ENCODE assay signal across 27 cellular contexts in the genomic region with DNA sequence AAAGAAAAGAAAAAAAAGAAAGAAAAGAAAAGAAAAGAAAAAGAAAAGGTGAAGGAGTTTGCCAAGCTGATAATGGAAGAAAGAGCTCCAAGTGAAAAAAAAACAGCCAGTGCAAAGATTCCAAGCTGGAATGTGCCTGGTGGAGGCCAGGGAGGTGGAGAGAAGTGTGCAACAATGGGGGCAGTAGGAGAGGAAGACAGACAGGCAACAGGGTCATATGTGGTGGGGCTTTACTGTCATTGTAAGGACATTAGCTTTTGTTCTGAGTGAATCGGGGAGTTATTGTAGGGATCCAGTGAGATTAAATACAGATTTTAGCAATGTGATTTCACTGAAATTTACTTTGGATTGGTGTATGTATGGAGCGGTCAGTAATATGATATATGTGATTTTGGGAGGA. TPM values are rescaled to one million over a fixed set of nuclear protein-coding genes. Genes with fewer than 3 reads are reported as not detected.
DNase-seq lines count a peak whose midpoint lies in the region; ATAC-seq, FAIRE-seq and TF ChIP-seq lines count a peak whose summit lies in the region.
"Had no signal": no experiment of that assay in that cellular context is flagged by ENCODE, and none has a peak within 500 bp of the region (broad histone marks: within the 10 kb centered on the region; RNA-seq: fewer than 3 reads in every experiment).

No MANE protein-coding gene starts in this region.

- 0% methylated on average over 2 of the region's 2 CpGs for WGBS in K562 (ENCODE audit: insufficient coverage, low coverage, missing lambda C conversion rate)
- 83 to 90% (median 86%) methylated on average over 2 of the region's 2 CpGs for WGBS in heart left ventricle, 4 donors

- H3K9me3 Mint-ChIP-seq in activated T-cell treated with anti-CD3 and anti-CD28 coated beads, Interleukin-2, amount 50 U/mL, for 72 hours, result no peaks in the 10 kb centered on the region
- no peaks in the 10 kb centered on the region for H3K9me3 Mint-ChIP-seq in GM23338
- H3K9me3 Mint-ChIP-seq in endothelial cell (ENCODE audit: unreplicated experiment), result no peaks in the 10 kb centered on the region
- H3K9me3 Mint-ChIP-seq: CD4-positive, alpha-beta memory T cell; CD8-positive, alpha-beta memory T cell had no signal

- peak overlapping the region; percentile 58 for H3K27ac Mint-ChIP-seq in activated T-cell treated with anti-CD3 and anti-CD28 coated beads, Interleukin-2, amount 50 U/mL, for 72 hours
- H3K27ac Mint-ChIP-seq in GM23338, result no peak overlapping the region
- no peak overlapping the region for H3K27ac Mint-ChIP-seq in endothelial cell (ENCODE audit: unreplicated experiment)
- H3K27ac Mint-ChIP-seq: CD14-positive monocyte; CD4-positive, alpha-beta memory T cell; CD4-positive, CD25-positive, alpha-beta regulatory T cell; CD8-positive, alpha-beta memory T cell had no signal

- H3K27ac ChIP-seq in GM23338 (ENCODE audit: low read depth) (no peak overlapping the region), K562 (ENCODE audit: extremely low read depth, low read depth, low read length) (no peak overlapping the region), heart left ventricle (no peak overlapping the region)
- H3K27ac ChIP-seq: BLaER1 had no signal

- TF ChIP-seq POLR2A in K562 (conservative IDR thresholded peaks at IDR 0.05) (no peak), heart left ventricle (IDR thresholded peaks at IDR 0.05) (no peak)

- in situ Hi-C loops in K562 (cut with MboI), result no loop called here

- TF ChIP-seq CTCF in GM23338 (conservative IDR thresholded peaks at IDR 0.05; ENCODE audit: low read depth in 2 of 2) (no peak), K562 (IDR thresholded peaks at IDR 0.05 in 2 of 3, conservative IDR thresholded peaks at IDR 0.05 in 1 of 3; ENCODE audit: insufficient read depth in 2 of 3, low read depth in 1 of 3, low read length in 3 of 3) (no peak), heart left ventricle (IDR thresholded peaks at IDR 0.05) (no peak), endothelial cell (IDR thresholded peaks at IDR 0.05; ENCODE audit: unreplicated experiment) (no peak)

- TF ChIP-seq EP300 in K562 (IDR thresholded peaks at IDR 0.05; ENCODE audit: low read length), result no peak

- intact Hi-C loops in K562 (cut with micrococcal nuclease), result no loop called here
- intact Hi-C loops in heart left ventricle (cut with DNase I), result no loop called here

- peaks cover 11% of the 10 kb centered on the region for H3K4me1 Mint-ChIP-seq in activated T-cell treated with anti-CD3 and anti-CD28 coated beads, Interleukin-2, amount 50 U/mL, for 72 hours (ENCODE audit: low read depth)
- H3K4me1 Mint-ChIP-seq in GM23338 (peaks cover 29% of the 10 kb centered on the region), endothelial cell (ENCODE audit: unreplicated experiment) (peaks cover 24% of the 10 kb centered on the region)

- no peak for ATAC-seq in activated T-cell treated with anti-CD3 and anti-CD28 coated beads, Interleukin-2, amount 50 U/mL, for 72 hours (replicated peaks in 1 of 2)
- ATAC-seq in GM23338 (no peak), K562 (no peak), heart left ventricle (no peak)
- ATAC-seq: GM12878 had no signal

- H3K4me2 ChIP-seq in GM23338 (no peak overlapping the region), K562 (ENCODE audit: insufficient read depth, low read length) (no peak overlapping the region)
- H3K4me2 ChIP-seq: BLaER1 had no signal

- BruUV-seq in K562 (replicated peaks; lab: Mats Ljungman, UMichigan), result no TSS peak

- no peak for FAIRE-seq in K562 (lab: Jason Lieb, UNC)
- FAIRE-seq: A204.1, D721Med, GM12878, GM12892, GM18507 had no signal

- no peaks in the 10 kb centered on the region; the same call in 1 of the 2 replicates for H3K9me2 ChIP-seq in GM23338 (ENCODE audit: insufficient read depth)

- H4K20me1 ChIP-seq in GM23338 (replicated peaks; ENCODE audit: insufficient read depth), result no peaks in the 10 kb centered on the region
- H4K20me1 ChIP-seq in K562 (replicated peaks; ENCODE audit: control insufficient read depth, insufficient read depth, low read length), result no peaks in the 10 kb centered on the region
- H4K20me1 ChIP-seq: BLaER1 had no signal

- H2AFZ ChIP-seq in GM23338, result 0 out of 2 replicates have a peak overlapping the region, but pooled peaks have one; percentile 40
- H2AFZ ChIP-seq in K562 (ENCODE audit: low read depth, low read length), result no peak overlapping the region

- H3K36me3 ChIP-seq in GM23338 (ENCODE audit: insufficient read depth) (no peaks in the 10 kb centered on the region), K562 (ENCODE audit: control insufficient read depth, insufficient read depth, low read length) (no peaks in the 10 kb centered on the region), heart left ventricle (no peaks in the 10 kb centered on the region)
- H3K36me3 ChIP-seq: BE2C, BLaER1 had no signal

- H3K27me3 Mint-ChIP-seq in activated T-cell treated with anti-CD3 and anti-CD28 coated beads, Interleukin-2, amount 50 U/mL, for 72 hours (ENCODE audit: low read depth), result no peaks in the 10 kb centered on the region
- no peaks in the 10 kb centered on the region for H3K27me3 Mint-ChIP-seq in GM23338 (ENCODE audit: insufficient read depth, low read depth, poor library complexity)
- H3K27me3 Mint-ChIP-seq in endothelial cell (ENCODE audit: unreplicated experiment), result no peaks in the 10 kb centered on the region
- H3K27me3 Mint-ChIP-seq: CD4-positive, alpha-beta memory T cell; CD8-positive, alpha-beta memory T cell had no signal

- H3K27me3 ChIP-seq in GM23338 (ENCODE audit: insufficient read depth) (no peaks in the 10 kb centered on the region), K562 (ENCODE audit: control insufficient read depth in 2 of 2, insufficient read depth in 2 of 2, low read length in 2 of 2) (peaks cover 0 to 6% of the 10 kb centered on the region in 2 experiments; a peak in 3 of 5 replicates), heart left ventricle (no peaks in the 10 kb centered on the region)
- H3K27me3 ChIP-seq: BE2C, BLaER1 had no signal

- peaks cover 15% of the 10 kb centered on the region for H3K4me1 ChIP-seq in GM23338 (ENCODE audit: insufficient read depth)
- no peaks in the 10 kb centered on the region for H3K4me1 ChIP-seq in K562 (replicated peaks in 1 of 2; ENCODE audit: control insufficient read depth in 2 of 2, insufficient read depth in 2 of 2, low read length in 2 of 2)
- H3K4me1 ChIP-seq in heart left ventricle, result peaks cover 0 to 18% (median 7%) of the 10 kb centered on the region in 12 donors
- H3K4me1 ChIP-seq: BE2C had no signal

- no peak overlapping the region for H3K4me3 Mint-ChIP-seq in activated T-cell treated with anti-CD3 and anti-CD28 coated beads, Interleukin-2, amount 50 U/mL, for 72 hours
- H3K4me3 Mint-ChIP-seq in GM23338 (no peak overlapping the region), endothelial cell (ENCODE audit: unreplicated experiment) (no peak overlapping the region)
- H3K4me3 Mint-ChIP-seq: CD14-positive monocyte; CD4-positive, alpha-beta memory T cell; CD4-positive, CD25-positive, alpha-beta regulatory T cell; CD8-positive, alpha-beta memory T cell had no signal

- H3K79me2 ChIP-seq in GM23338 (replicated peaks; ENCODE audit: insufficient read depth), result no peaks in the 10 kb centered on the region
- H3K79me2 ChIP-seq in K562 (ENCODE audit: control insufficient read depth, insufficient read depth, low read length), result no peaks in the 10 kb centered on the region

- TF ChIP-seq RAD21 in K562 (CRISPR knock-in tag; conservative IDR thresholded peaks at IDR 0.05 in 1 of 2, IDR thresholded peaks at IDR 0.05 in 1 of 2), result no peak

- no peak overlapping the region for H3K4me3 ChIP-seq in GM23338
- no peak overlapping the region for H3K4me3 ChIP-seq in K562
- no peak overlapping the region for H3K4me3 ChIP-seq in heart left ventricle
- H3K4me3 ChIP-seq: BLaER1, GM12878 had no signal

- H3K9me3 ChIP-seq in K562 (replicated peaks; ENCODE audit: control insufficient read depth, insufficient read depth, low read depth, low read length), result no peaks in the 10 kb centered on the region
- no peaks in the 10 kb centered on the region for H3K9me3 ChIP-seq in heart left ventricle
- H3K9me3 ChIP-seq: BE2C, BLaER1 had no signal

- no peaks in the 10 kb centered on the region for H3F3A ChIP-seq in GM23338 (replicated peaks; ENCODE audit: low read depth)

- DNase-seq in activated T-cell treated with anti-CD3 and anti-CD28 coated beads, Interleukin-2, amount 50 U/mL, for 72 hours, result no peak
- DNase-seq in activated T-cell treated with anti-CD3 and anti-CD28 coated beads, Interleukin-2, amount 50 U/mL, for 48 hours, result no peak
- DNase-seq in GM23338 (ENCODE audit: low spot score), result no peak
- no peak for DNase-seq in K562 (ENCODE audit: extremely low read depth in 1 of 4, low spot score in 3 of 4)
- no peak for DNase-seq in DMS153 (lab: John Stamatoyannopoulos, UW)
- DNase-seq in heart left ventricle, result no peak
- no peak for DNase-seq in endothelial cell (ENCODE audit: low spot score)
- DNase-seq: 8988T; ACHN; BE2C; C1 segment of cervical spinal cord; Calu3; CD4-positive, alpha-beta memory T cell; CD4-positive, CD25-positive, alpha-beta regulatory T cell; CD8-positive, alpha-beta memory T cell; COR-L47; DMS79; DND-41; EL; GDM1 had no signal

- H3K36me3 Mint-ChIP-seq in activated T-cell treated with anti-CD3 and anti-CD28 coated beads, Interleukin-2, amount 50 U/mL, for 72 hours (ENCODE audit: insufficient read depth in 2 of 2), result no peaks in the 10 kb centered on the region
- no peaks in the 10 kb centered on the region for H3K36me3 Mint-ChIP-seq in GM23338 (ENCODE audit: low read depth)
- no peaks in the 10 kb centered on the region for H3K36me3 Mint-ChIP-seq in endothelial cell (ENCODE audit: low read depth, unreplicated experiment)
- H3K36me3 Mint-ChIP-seq: CD14-positive monocyte; CD4-positive, alpha-beta memory T cell; CD4-positive, CD25-positive, alpha-beta regulatory T cell had no signal

- CTCF ChIA-PET in K562 (lab: Yijun Ruan, JAX; ENCODE audit: low intra/inter-chr PET ratio), result no interaction called here

- no peaks in the 10 kb centered on the region for H3K9me1 ChIP-seq in K562 (ENCODE audit: control insufficient read depth, insufficient read depth, low read length)

- no peak overlapping the region for H3K9ac ChIP-seq in K562 (ENCODE audit: insufficient read depth in 1 of 2, low read depth in 2 of 2, low read length in 2 of 2)
- H3K9ac ChIP-seq: BLaER1 had no signal

- POLR2A ChIA-PET in K562 (lab: Yijun Ruan, JAX), result no interaction called here

RNA-seq across cellular contexts. Expression of gene MYSM1, which starts 14.0 kb away (rescaled TPM):
- 10 to 100 TPM; 41.4 to 51.4 TPM for total RNA-seq in activated T-cell treated with anti-CD3 and anti-CD28 coated beads, Interleukin-2, amount 50 U/mL, for 72 hours
- 109 and 126 TPM in 2 replicates for total RNA-seq in GM23338 (2014; rRNA removed; shearing (Covaris generic))
- 66.0 and 70.3 TPM in 2 replicates for polyA plus RNA-seq in GM23338 (2016; fragmentation: Nextera tagmentation; extraction: Ambion mirVana)
- total RNA-seq in K562 (2011; cell fraction: chromatin; rRNA removed; ENCODE audit: low replicate concordance), result 41.2 and 212 TPM in 2 replicates
- total RNA-seq in K562 (2011; cell fraction: nucleolus; rRNA removed), result 19.0 and 31.5 TPM in 2 replicates
- total RNA-seq in K562 (2011; cell fraction: nucleoplasm; rRNA removed), result 78.8 and 129 TPM in 2 replicates
- 14.8 and 15.3 TPM in 2 replicates for total RNA-seq in K562 (2014; rRNA removed)
- total RNA-seq in K562 (2014; rRNA removed; fragmentation: Illumina TruSeq; extraction: Trizol), result 34.1 and 35.0 TPM in 2 replicates
- total RNA-seq in K562 (2015; rRNA removed; fragmentation: Illumina TruSeq; extraction: Trizol), result 27.6 and 32.3 TPM in 2 replicates
- 30.1 and 34.0 TPM in 2 replicates for total RNA-seq in K562 (2021)
- 50.9 and 52.8 TPM in 2 replicates for polyA plus RNA-seq in K562 (2011; rRNA removed)
- polyA plus RNA-seq in K562 (2011; cell fraction: cytosol; rRNA removed), result 5.8 and 15.6 TPM in 2 replicates
- 93.1 and 132 TPM in 2 replicates for polyA plus RNA-seq in K562 (2011; cell fraction: nucleus; rRNA removed)
- polyA plus RNA-seq in K562 (2012), result 16.3 and 19.2 TPM in 2 replicates
- 21.5 and 30.7 TPM in 2 replicates for polyA plus RNA-seq in K562 (2014; fragmentation: Illumina TruSeq; extraction: Trizol)
- polyA plus RNA-seq in K562 (2014; fragmentation: Nextera tagmentation; extraction: Ambion mirVana), result 10 to 100 TPM; 12.9 to 16.1 TPM
- polyA plus RNA-seq in K562 (2014; rRNA removed), result 27.3 and 32.5 TPM in 2 replicates
- polyA minus RNA-seq in K562 (2011; rRNA and poly(A)+ RNA removed), result 61.9 and 82.4 TPM in 2 replicates
- 12.4 and 14.9 TPM in 2 replicates for polyA minus RNA-seq in K562 (2011; cell fraction: cytosol; rRNA and poly(A)+ RNA removed)
- 74.5 and 153 TPM in 2 replicates for polyA minus RNA-seq in K562 (2011; cell fraction: nucleus; rRNA and poly(A)+ RNA removed)
- 10 to 100 TPM in 7 of 9 donors, 1 to 10 TPM in 2; 6.0 to 21.6 (median 16.7) TPM for total RNA-seq in heart left ventricle
- 10 to 100 TPM in 1 of 2 donors, 1 to 10 TPM in 1; 6.1 to 10.5 TPM for polyA plus RNA-seq in heart left ventricle
- 60.8 TPM for total RNA-seq in endothelial cell (ENCODE audit: unreplicated experiment)
